Comparison of ENCODE assay signal across 21 cellular contexts in genomic region chr1:115133440-115133839, GRCh38. TPM values are rescaled to one million over a fixed set of nuclear protein-coding genes. Genes with fewer than 3 reads are reported as not detected.
DNase-seq lines count a peak whose midpoint lies in the region; ATAC-seq, FAIRE-seq and TF ChIP-seq lines count a peak whose summit lies in the region.
"Had no signal": no experiment of that assay in that cellular context is flagged by ENCODE, and none has a peak within 500 bp of the region (broad histone marks: within the 10 kb centered on the region; RNA-seq: fewer than 3 reads in every experiment).

No MANE protein-coding gene starts in this region.

- H3K4me2 ChIP-seq in hepatocyte: no peak overlapping the region

- TF ChIP-seq EP300 in transverse colon (IDR thresholded peaks at IDR 0.05; ENCODE audit: low read depth): no peak

- peaks cover 3% of the 10 kb centered on the region for H3K4me1 ChIP-seq in HEK293 (ENCODE audit: control insufficient read depth, insufficient read depth, low read length)
- H3K4me1 ChIP-seq in ascending aorta: peaks cover 12 to 43% of the 10 kb centered on the region in 2 donors
- peaks cover 10% of the 10 kb centered on the region for H3K4me1 ChIP-seq in hepatocyte (ENCODE audit: insufficient read depth)
- peaks cover 25 to 55% of the 10 kb centered on the region in 2 donors for H3K4me1 ChIP-seq in thoracic aorta (ENCODE audit: control insufficient read depth in 1 of 2, low read depth in 2 of 2)
- H3K4me1 ChIP-seq in left ventricle myocardium inferior: peaks cover 14% of the 10 kb centered on the region
- peaks cover 0 to 3% (median 0%) of the 10 kb centered on the region in 4 donors for H3K4me1 ChIP-seq in transverse colon

- CTCF ChIA-PET in HEK293 (lab: Yijun Ruan, JAX): interaction anchor here (0.6 to 1.7 kb wide), 4 partner anchors 8 to 462 kb away, joined by 3 to 8 read pairs (median 4); no protein-coding TSS in a partner anchor

- intact Hi-C loops in ascending aorta (cut with DNase I) (loop anchor here (5.0 to 10.0 kb wide), 4 partner anchors 66 to 1371 kb away; partner anchors contain the start of genes SIKE1 and SLC22A15), left ventricle myocardium inferior (cut with micrococcal nuclease) (loop anchor here (10.0 kb wide), 1 partner anchor 461 kb away; no protein-coding TSS in a partner anchor), transverse colon (cut with DNase I; ENCODE audit: low total_unique reads) (no loop called here)

- H4K20me1 ChIP-seq in hepatocyte (ENCODE audit: insufficient read depth, poor library complexity, severe bottlenecking): no peaks in the 10 kb centered on the region

- H2AFZ ChIP-seq in hepatocyte: no peak overlapping the region

- H3K9me3 ChIP-seq in HEK293 (ENCODE audit: control insufficient read depth, insufficient read depth, low read depth, low read length): no peaks in the 10 kb centered on the region
- H3K9me3 ChIP-seq in ascending aorta: no peaks in the 10 kb centered on the region
- H3K9me3 ChIP-seq in hepatocyte (ENCODE audit: low read depth): no peaks in the 10 kb centered on the region
- no peaks in the 10 kb centered on the region for H3K9me3 ChIP-seq in thoracic aorta
- no peaks in the 10 kb centered on the region for H3K9me3 ChIP-seq in left ventricle myocardium inferior (replicated peaks)
- no peaks in the 10 kb centered on the region for H3K9me3 ChIP-seq in transverse colon

- no peak for TF ChIP-seq POLR2A in H54 (IDR thresholded peaks at IDR 0.05; ENCODE audit: low read depth, low read length)
- TF ChIP-seq POLR2A in transverse colon (IDR thresholded peaks at IDR 0.05): no peak

- no peak for ATAC-seq in thoracic aorta (ENCODE audit: insufficient number of reproducible peaks, low FRiP score, low read depth)
- ATAC-seq: activated CD8-positive, alpha-beta T cell treated with anti-CD3 and anti-CD28 coated beads for 36 hours; activated T-helper 17 cell treated with anti-CD3 and anti-CD28 coated beads, Interleukin-2, amount 50 U/mL, for 72 hours; HCT116; K562; stimulated activated naive B cell treated with anti-CD40 and anti-IgM and Interleukin-4, amounts not matched to agents 10 μg/mL and 1 μg/mL and 100 μg/mL, for 72 hours had no signal

- no peaks in the 10 kb centered on the region for H3K9me2 ChIP-seq in hepatocyte (replicated peaks; ENCODE audit: insufficient read depth)

- no peak for TF ChIP-seq CTCF in HEK293 (tag by site-specific recombination; IDR thresholded peaks at IDR 0.05)
- TF ChIP-seq CTCF in ascending aorta (IDR thresholded peaks at IDR 0.05): no peak
- no peak for TF ChIP-seq CTCF in hepatocyte (IDR thresholded peaks at IDR 0.05; ENCODE audit: poor library complexity)
- TF ChIP-seq CTCF in thoracic aorta (IDR thresholded peaks at IDR 0.05): no peak
- TF ChIP-seq CTCF in left ventricle myocardium inferior (IDR thresholded peaks at IDR 0.05; ENCODE audit: borderline replicate concordance): no peak
- no peak for TF ChIP-seq CTCF in transverse colon (IDR thresholded peaks at IDR 0.05)

- DNase-seq in ascending aorta (ENCODE audit: low spot score in 2 of 2) (no peak), hepatocyte (ENCODE audit: low spot score) (peak; percentile 24), thoracic aorta (ENCODE audit: low spot score) (no peak), left ventricle myocardium inferior (no peak), H54 (ENCODE audit: insufficient read length, low spot score) (no peak), transverse colon (no peak)
- DNase-seq: activated CD8-positive, alpha-beta T cell treated with anti-CD3 and anti-CD28 coated beads for 36 hours; effector CD8-positive, alpha-beta T cell; foreskin fibroblast; NCI-H1417 treated with DMSO at 0.1 percent for 48 hours; NCI-H526; OCI-M1; stimulated activated naive B cell treated with anti-CD40 and anti-IgM and Interleukin-4, amounts not matched to agents 10 μg/mL and 1 μg/mL and 100 μg/mL, for 72 hours had no signal

- FAIRE-seq in H54 (lab: Jason Lieb, UNC): no peak
- FAIRE-seq: GM12892, K562 had no signal

- WGBS in hepatocyte (ENCODE audit: low lambda C conversion rate, missing lambda C conversion rate): 59% methylated on average over 1 of the region's 1 CpG
- WGBS in transverse colon (ENCODE audit: low coverage in 1 of 2), 2 donors: 83% methylated on average over 1 of the region's 1 CpG; no CpG with 5 or more reads in 1 of the 2 donors

- H3K27ac ChIP-seq in HEK293 (ENCODE audit: extremely low read depth, low read depth, low read length) (peak overlapping the region; percentile 24; the same call in 1 of the 2 replicates), ascending aorta (peak overlapping the region; percentile 92 to 97), hepatocyte (no peak overlapping the region), thoracic aorta (peak overlapping the region; percentile 98), left ventricle myocardium inferior (replicated peaks) (no peak overlapping the region), transverse colon (no peak overlapping the region)
- H3K27ac ChIP-seq: C4-2B had no signal

- H3K79me2 ChIP-seq in hepatocyte: no peaks in the 10 kb centered on the region

- H3K27me3 ChIP-seq in ascending aorta: no peaks in the 10 kb centered on the region
- H3K27me3 ChIP-seq in hepatocyte: no peaks in the 10 kb centered on the region
- no peaks in the 10 kb centered on the region for H3K27me3 ChIP-seq in thoracic aorta (replicated peaks; ENCODE audit: insufficient read depth)
- no peaks in the 10 kb centered on the region for H3K27me3 ChIP-seq in left ventricle myocardium inferior (ENCODE audit: low read depth)
- H3K27me3 ChIP-seq in transverse colon: no peaks in the 10 kb centered on the region

- H3K36me3 ChIP-seq in HEK293 (ENCODE audit: control insufficient read depth in 2 of 2, insufficient read depth in 1 of 2, low read length in 2 of 2) (no peaks in the 10 kb centered on the region), ascending aorta (no peaks in the 10 kb centered on the region), hepatocyte (replicated peaks; ENCODE audit: insufficient read depth, low read depth) (no peaks in the 10 kb centered on the region), thoracic aorta (no peaks in the 10 kb centered on the region), left ventricle myocardium inferior (no peaks in the 10 kb centered on the region), transverse colon (no peaks in the 10 kb centered on the region)

- H3K4me3 ChIP-seq in HEK293 (ENCODE audit: low read depth, low read length): no peak overlapping the region
- H3K4me3 ChIP-seq in ascending aorta: no peak overlapping the region
- H3K4me3 ChIP-seq in hepatocyte: no peak overlapping the region
- no peak overlapping the region for H3K4me3 ChIP-seq in thoracic aorta
- no peak overlapping the region for H3K4me3 ChIP-seq in left ventricle myocardium inferior
- H3K4me3 ChIP-seq in transverse colon: no peak overlapping the region
- H3K4me3 ChIP-seq: K562, lung, skin epidermis had no signal

- in situ Hi-C loops in transverse colon (cut with MboI; ENCODE audit: low pct_ligation_motif_present in 1 of 4, low pct_unique_long_range_greater_than_20kb in 1 of 4, low sequenced_read_pairs in 3 of 4): loop anchor here in 3 of 4 donors (25.0 kb wide), 3 partner anchors 329 to 629 kb away; partner anchors contain the start of gene CASQ2 (in 2 of the 3)

- POLR2A ChIA-PET in HEK293 (lab: Yijun Ruan, JAX): no interaction called here

TF ChIP-seq in HEK293, 187 proteins besides CTCF, POLR2A, EP300 and RAD21:
- TF ChIP-seq, protein P1, sequence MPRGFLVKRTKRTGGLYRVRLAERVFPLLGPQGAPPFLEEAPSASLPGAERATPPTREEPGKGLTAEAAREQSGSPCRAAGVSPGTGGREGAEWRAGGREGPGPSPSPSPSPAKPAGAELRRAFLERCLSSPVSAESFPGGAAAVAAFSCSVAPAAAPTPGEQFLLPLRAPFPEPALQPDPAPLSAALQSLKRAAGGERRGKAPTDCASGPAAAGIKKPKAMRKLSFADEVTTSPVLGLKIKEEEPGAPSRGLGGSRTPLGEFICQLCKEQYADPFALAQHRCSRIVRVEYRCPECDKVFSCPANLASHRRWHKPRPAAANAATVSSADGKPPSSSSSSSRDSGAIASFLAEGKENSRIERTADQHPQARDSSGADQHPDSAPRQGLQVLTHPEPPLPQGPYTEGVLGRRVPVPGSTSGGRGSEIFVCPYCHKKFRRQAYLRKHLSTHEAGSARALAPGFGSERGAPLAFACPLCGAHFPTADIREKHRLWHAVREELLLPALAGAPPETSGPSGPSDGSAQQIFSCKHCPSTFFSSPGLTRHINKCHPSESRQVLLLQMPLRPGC (tag by site-specific recombination; IDR thresholded peaks at IDR 0.05): no peak
- no peak for TF ChIP-seq KLF9 (tag by site-specific recombination; IDR thresholded peaks at IDR 0.05; ENCODE audit: low read depth)
- no peak for TF ChIP-seq ZNF26 (tag by site-specific recombination; IDR thresholded peaks at IDR 0.05)
- TF ChIP-seq HOXC10 (CRISPR knock-in tag; IDR thresholded peaks at IDR 0.05): no peak
- peak; percentile 17; the same call in 1 of the 2 replicates for TF ChIP-seq ZBTB20 (tag by site-specific recombination; IDR thresholded peaks at IDR 0.05)
- TF ChIP-seq ZBTB1 (tag by site-specific recombination; IDR thresholded peaks at IDR 0.05): no peak
- TF ChIP-seq ZNF600 (tag by site-specific recombination; IDR thresholded peaks at IDR 0.05): no peak

RNA-seq across cellular contexts. Expression of gene TSPAN2, which starts 44.1 kb away (rescaled TPM):
- 10.9 TPM for total RNA-seq in ascending aorta
- 1.8 and 2.8 TPM in 2 replicates for total RNA-seq in hepatocyte
- 1.4 and 4.1 TPM in 2 replicates for polyA plus RNA-seq in hepatocyte
- 10 to 100 TPM; 26.2 to 34.3 TPM for total RNA-seq in thoracic aorta
- total RNA-seq in left ventricle myocardium inferior: 5.3 TPM
- 10 to 100 TPM; 10.8 to 16.4 (median 11.7) TPM for total RNA-seq in transverse colon
- total RNA-seq: K562 had no signal
- polyA plus RNA-seq: K562 had no signal

Comparison
In these comparisons a context has a peak if more than half of its experiments do, and no peak if none do; other contexts are left out.
1. H3K27ac ChIP-seq: peak in HEK293 (single experiment), ascending aorta (2 of 2) and thoracic aorta (2 of 2); none in hepatocyte (single experiment), left ventricle myocardium inferior (single experiment) and transverse colon (0 of 4).